Comparison of ENCODE assay signal across 21 cellular contexts in the genomic region with DNA sequence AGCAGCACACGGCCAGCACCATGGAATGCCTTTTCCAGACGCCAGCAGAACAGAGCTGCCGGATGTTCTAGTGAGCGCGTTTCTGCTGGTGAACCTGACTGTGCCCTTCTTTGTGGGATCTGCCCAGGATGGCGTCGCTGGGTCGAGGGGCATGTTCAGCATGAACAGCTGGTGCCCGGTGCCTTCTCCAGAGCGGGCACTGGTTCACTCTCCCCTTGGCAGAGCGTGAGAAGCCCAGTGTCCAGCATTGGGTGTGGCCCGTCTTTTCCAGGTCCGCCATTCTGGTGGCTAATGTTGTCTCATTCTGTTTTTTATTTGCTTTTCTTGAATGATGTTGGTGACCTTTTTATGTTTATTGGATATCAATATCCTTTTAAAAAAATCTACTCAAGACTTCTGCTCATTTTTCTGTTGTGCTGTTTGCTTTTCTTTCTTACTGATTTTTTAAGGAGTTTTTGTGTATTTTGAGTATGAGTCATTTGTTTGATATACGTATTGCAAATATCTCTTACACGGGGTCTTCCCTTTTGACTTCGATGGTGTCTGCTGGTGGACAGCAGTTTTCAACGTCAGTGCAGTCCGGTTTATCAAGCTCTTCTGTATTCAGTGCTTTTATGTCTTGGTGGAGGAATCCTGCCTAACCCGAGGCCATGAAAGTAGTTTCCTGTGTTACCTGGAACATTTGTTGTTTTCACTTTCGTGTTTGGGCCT.
DNase-seq lines count a peak whose midpoint lies in the region; ATAC-seq, FAIRE-seq and TF ChIP-seq lines count a peak whose summit lies in the region.
"Had no signal": no experiment of that assay in that cellular context is flagged by ENCODE, and none has a peak within 500 bp of the region (broad histone marks: within the 10 kb centered on the region; RNA-seq: fewer than 3 reads in every experiment).

No MANE protein-coding gene starts in this region.

- H3K27ac ChIP-seq in BLaER1 treated with 17β-estradiol and CSF1 and Interleukin-3, amounts not matched to agents 10 nM and 100 nM: no peak overlapping the region; a peak in 1 of 22 replicates
- H3K27ac ChIP-seq in keratinocyte (ENCODE audit: control insufficient read depth, insufficient read depth, low read length): no peak overlapping the region
- peak overlapping the region; percentile 55 for H3K27ac ChIP-seq in rectal smooth muscle tissue (ENCODE audit: low read depth, low read length)

- H4K20me1 ChIP-seq in BLaER1 treated with 17β-estradiol and CSF1 and Interleukin-3, amounts not matched to agents 10 nM and 100 nM: peaks cover 0 to 7% (median 0%) of the 10 kb centered on the region in 11 experiments; a peak in 2 of 22 replicates
- no peaks in the 10 kb centered on the region for H4K20me1 ChIP-seq in keratinocyte (ENCODE audit: control insufficient read depth, extremely low read depth, insufficient read depth, low read length)

- H3K4me2 ChIP-seq in BLaER1 treated with 17β-estradiol and CSF1 and Interleukin-3, amounts not matched to agents 10 nM and 100 nM: peak overlapping the region in 7 of 11 experiments; percentile 4 to 99 (median 86); a peak in 11 of 22 replicates
- H3K4me2 ChIP-seq in keratinocyte (ENCODE audit: control insufficient read depth, extremely low read depth, insufficient read depth, low read depth, low read length): peak overlapping the region; percentile 22

- H2AFZ ChIP-seq in keratinocyte (ENCODE audit: control insufficient read depth, low read length): no peak overlapping the region

- no peak for FAIRE-seq in keratinocyte (lab: Jason Lieb, UNC)
- FAIRE-seq: G401.6 had no signal

- H3K27ac Mint-ChIP-seq in activated naive CD8-positive, alpha-beta T cell treated with anti-CD3 and anti-CD28 coated beads, Interleukin-2, amount 50 U/mL, for 24 hours: no peak overlapping the region
- no peak overlapping the region for H3K27ac Mint-ChIP-seq in HFFc6
- H3K27ac Mint-ChIP-seq: CD4-positive, CD25-positive, alpha-beta regulatory T cell; H9 had no signal

- no peaks in the 10 kb centered on the region for H3K4me1 Mint-ChIP-seq in activated naive CD8-positive, alpha-beta T cell treated with anti-CD3 and anti-CD28 coated beads, Interleukin-2, amount 50 U/mL, for 24 hours
- no peaks in the 10 kb centered on the region for H3K4me1 Mint-ChIP-seq in HFFc6 (ENCODE audit: low read depth)
- H3K4me1 Mint-ChIP-seq: CD4-positive, CD25-positive, alpha-beta regulatory T cell had no signal

- no peak overlapping the region for H3K4me3 Mint-ChIP-seq in activated naive CD8-positive, alpha-beta T cell treated with anti-CD3 and anti-CD28 coated beads, Interleukin-2, amount 50 U/mL, for 24 hours
- no peak overlapping the region for H3K4me3 Mint-ChIP-seq in HFFc6
- H3K4me3 Mint-ChIP-seq: CD4-positive, CD25-positive, alpha-beta regulatory T cell; H9 had no signal

- TF ChIP-seq CTCF in keratinocyte (optimal IDR thresholded peaks at IDR 0.05 in 1 of 3, IDR thresholded peaks at IDR 0.05 in 1 of 3, conservative IDR thresholded peaks at IDR 0.05 in 1 of 3; ENCODE audit: extremely low read depth in 1 of 3, insufficient read depth in 2 of 3, low read length in 3 of 3): no peak
- no peak for TF ChIP-seq CTCF in HFFc6 (IDR thresholded peaks at IDR 0.05)

- no peak for ATAC-seq in activated naive CD8-positive, alpha-beta T cell treated with anti-CD3 and anti-CD28 coated beads, Interleukin-2, amount 50 U/mL, for 24 hours

- H3K27me3 Mint-ChIP-seq in activated naive CD8-positive, alpha-beta T cell treated with anti-CD3 and anti-CD28 coated beads, Interleukin-2, amount 50 U/mL, for 24 hours: no peaks in the 10 kb centered on the region
- H3K27me3 Mint-ChIP-seq in HFFc6 (ENCODE audit: insufficient read depth): no peaks in the 10 kb centered on the region
- H3K27me3 Mint-ChIP-seq: CD4-positive, CD25-positive, alpha-beta regulatory T cell had no signal

- no peaks in the 10 kb centered on the region for H3K9me3 ChIP-seq in BLaER1 treated with 17β-estradiol and CSF1 and Interleukin-3, amounts not matched to agents 10 nM and 100 nM (replicated peaks in 1 of 11)
- no peaks in the 10 kb centered on the region for H3K9me3 ChIP-seq in keratinocyte (ENCODE audit: control insufficient read depth, low read depth, low read length)
- H3K9me3 ChIP-seq: MG63 had no signal

- no peaks in the 10 kb centered on the region for H3K79me2 ChIP-seq in keratinocyte (ENCODE audit: control insufficient read depth, insufficient read depth, low read length)

- dilution Hi-C loops in keratinocyte (cut with MboI; ENCODE audit: extremely low pct_ligation_motif_present, low sequenced_read_pairs): no loop called here

- peaks cover 0 to 70% (median 0%) of the 10 kb centered on the region in 11 experiments; a peak in 7 of 22 replicates for H3K27me3 ChIP-seq in BLaER1 treated with 17β-estradiol and CSF1 and Interleukin-3, amounts not matched to agents 10 nM and 100 nM
- H3K27me3 ChIP-seq in keratinocyte (ENCODE audit: control insufficient read depth, extremely low read depth, insufficient read depth, low read length): no peaks in the 10 kb centered on the region
- H3K27me3 ChIP-seq in rectal smooth muscle tissue (ENCODE audit: control insufficient read depth, insufficient read depth, low read length): no peaks in the 10 kb centered on the region
- H3K27me3 ChIP-seq: MG63 had no signal

- H3K4me3 ChIP-seq in BLaER1 treated with 17β-estradiol and CSF1 and Interleukin-3, amounts not matched to agents 10 nM and 100 nM: no peak overlapping the region
- no peak overlapping the region for H3K4me3 ChIP-seq in keratinocyte (ENCODE audit: control insufficient read depth in 2 of 3, extremely low read depth in 1 of 3, insufficient read depth in 2 of 3, low read depth in 1 of 3, low read length in 3 of 3)
- H3K4me3 ChIP-seq in rectal smooth muscle tissue (ENCODE audit: low read length): no peak overlapping the region
- H3K4me3 ChIP-seq: MG63 had no signal

- H3K4me1 ChIP-seq in BLaER1 treated with 17β-estradiol and CSF1 and Interleukin-3, amounts not matched to agents 10 nM and 100 nM: peaks cover 34 to 100% (median 99%) of the 10 kb centered on the region in 10 experiments
- H3K4me1 ChIP-seq in keratinocyte (ENCODE audit: control insufficient read depth, extremely low read depth, insufficient read depth, low read length) (no peaks in the 10 kb centered on the region), rectal smooth muscle tissue (ENCODE audit: control insufficient read depth, insufficient read depth, low read length) (peaks cover 29% of the 10 kb centered on the region)

- DNase-seq in NCI-H460 (ENCODE audit: extremely low read depth, low read depth) (peak; percentile 64), keratinocyte (ENCODE audit: low read depth, low spot score) (no peak), NCI-H226 (no peak), NCI-H2227 (lab: John Stamatoyannopoulos, UW; ENCODE audit: unreplicated experiment) (no peak), HFFc6 (no peak)
- no peak for DNase-seq in activated naive CD8-positive, alpha-beta T cell treated with anti-CD3 and anti-CD28 coated beads, Interleukin-2, amount 50 U/mL, for 24 hours
- DNase-seq: ACHN; AML-193; CD4-positive, CD25-positive, alpha-beta regulatory T cell; DND-41; H9; IMR-90; Karpas-422; MG63; NCI-H1092 treated with DMSO at 0.1 percent for 48 hours; NCI-H2227 treated with DMSO at 0.1 percent for 48 hours; NK-92 treated with Interleukin-12 subunit alpha and Interleukin-12 subunit beta, amount 100 ng/mL, for 24 hours; RPMI8226 had no signal

- H3K9me3 Mint-ChIP-seq in activated naive CD8-positive, alpha-beta T cell treated with anti-CD3 and anti-CD28 coated beads, Interleukin-2, amount 50 U/mL, for 24 hours: no peaks in the 10 kb centered on the region
- peaks cover 51% of the 10 kb centered on the region for H3K9me3 Mint-ChIP-seq in HFFc6
- H3K9me3 Mint-ChIP-seq: H9 had no signal

- no peaks in the 10 kb centered on the region; a peak in 1 of 22 replicates for H3K36me3 ChIP-seq in BLaER1 treated with 17β-estradiol and CSF1 and Interleukin-3, amounts not matched to agents 10 nM and 100 nM
- H3K36me3 ChIP-seq in keratinocyte (ENCODE audit: control insufficient read depth in 2 of 2, extremely low read depth in 1 of 2, insufficient read depth in 2 of 2, low read length in 2 of 2): no peaks in the 10 kb centered on the region
- H3K36me3 ChIP-seq in rectal smooth muscle tissue (ENCODE audit: control insufficient read depth, insufficient read depth, low read length): no peaks in the 10 kb centered on the region
- H3K36me3 ChIP-seq: MG63 had no signal

- no peaks in the 10 kb centered on the region for H3K36me3 Mint-ChIP-seq in activated naive CD8-positive, alpha-beta T cell treated with anti-CD3 and anti-CD28 coated beads, Interleukin-2, amount 50 U/mL, for 24 hours (ENCODE audit: low read depth)
- no peaks in the 10 kb centered on the region for H3K36me3 Mint-ChIP-seq in HFFc6 (ENCODE audit: low read depth)
- H3K36me3 Mint-ChIP-seq: CD4-positive, CD25-positive, alpha-beta regulatory T cell had no signal

- no peaks in the 10 kb centered on the region for H3K9me1 ChIP-seq in keratinocyte (ENCODE audit: control insufficient read depth, extremely low read depth, insufficient read depth, low read length)

- no peak overlapping the region; a peak in 1 of 22 replicates for H3K9ac ChIP-seq in BLaER1 treated with 17β-estradiol and CSF1 and Interleukin-3, amounts not matched to agents 10 nM and 100 nM
- H3K9ac ChIP-seq in keratinocyte (ENCODE audit: control insufficient read depth, extremely low read depth, insufficient read depth, low read length): no peak overlapping the region
- no peak overlapping the region for H3K9ac ChIP-seq in rectal smooth muscle tissue (ENCODE audit: low read length)
